8 cellular contexts compared by ENCODE assay signal in genomic region chr2:221517362-221518121, GRCh38. TPM values are rescaled to one million over a fixed set of nuclear protein-coding genes. Genes with fewer than 3 reads are reported as not detected.
DNase-seq lines count a peak whose midpoint lies in the region; ATAC-seq, FAIRE-seq and TF ChIP-seq lines count a peak whose summit lies in the region.

No MANE protein-coding gene starts in this region.

- no peak overlapping the region for H2AFZ ChIP-seq in smooth muscle cell (ENCODE audit: low read depth)

- peak; percentile 34 for DNase-seq in AG08396 (ENCODE audit: low spot score)
- peak; percentile 18 for DNase-seq in GM19239 (ENCODE audit: insufficient read length, low spot score)
- DNase-seq in activated CD4-positive, CD25-positive, alpha-beta regulatory T cell (lab: John Stamatoyannopoulos, UW), result peak; percentile 2 to 57 (median 32)
- DNase-seq in dedifferentiated amniotic fluid mesenchymal stem cell (ENCODE audit: extremely low spot score), result peak; percentile 74
- DNase-seq in smooth muscle cell (lab: John Stamatoyannopoulos, UW; ENCODE audit: unreplicated experiment), result no peak
- DNase-seq in NCI-H187 treated with DMSO at 0.1 percent for 48 hours (lab: John Stamatoyannopoulos, UW), result no peak
- no peak for DNase-seq in NCI-H2081 treated with DMSO at 0.1 percent for 48 hours (lab: John Stamatoyannopoulos, UW)

- no peak overlapping the region for H3K4me3 ChIP-seq in smooth muscle cell

- peak; percentile 83 for ATAC-seq in HG03175 (IDR thresholded peaks at IDR 0.05; ENCODE audit: unreplicated experiment)

- H3K36me3 ChIP-seq in smooth muscle cell (ENCODE audit: low read depth), result no peaks in the 10 kb centered on the region

- peak; percentile 84 for FAIRE-seq in GM19239 (lab: Jason Lieb, UNC)

- no peaks in the 10 kb centered on the region for H3K9me3 ChIP-seq in smooth muscle cell (replicated peaks; ENCODE audit: low read depth)

- H3K9ac ChIP-seq in smooth muscle cell (ENCODE audit: low read depth), result peak overlapping the region; percentile 80

- H3K4me2 ChIP-seq in smooth muscle cell, result peak overlapping the region; percentile 71

- WGBS in smooth muscle cell (ENCODE audit: low lambda C conversion rate), result 35% methylated on average over 9 of the region's 9 CpGs

- H4K20me1 ChIP-seq in smooth muscle cell (ENCODE audit: low read depth), result no peaks in the 10 kb centered on the region

- H3K27ac ChIP-seq in smooth muscle cell (ENCODE audit: low read depth), result peak overlapping the region; percentile 96

- peaks cover 36% of the 10 kb centered on the region for H3K4me1 ChIP-seq in smooth muscle cell (ENCODE audit: low read depth)

- peaks cover 8% of the 10 kb centered on the region for H3F3A ChIP-seq in smooth muscle cell (ENCODE audit: low read depth)

- no peaks in the 10 kb centered on the region for H3K79me2 ChIP-seq in smooth muscle cell (ENCODE audit: low read depth)

- TF ChIP-seq CTCF in smooth muscle cell (IDR thresholded peaks at IDR 0.05; ENCODE audit: borderline replicate concordance, insufficient read depth, poor library complexity, severe bottlenecking), result no peak

- peaks cover 3% of the 10 kb centered on the region for H3K27me3 ChIP-seq in smooth muscle cell (ENCODE audit: low read depth)

RNA-seq across cellular contexts. Expression of gene EPHA4, which starts 54.6 kb away (rescaled TPM):
- total RNA-seq in smooth muscle cell, result 34.1 and 48.3 TPM in 2 replicates
- polyA plus RNA-seq in smooth muscle cell, result 2.8 and 9.3 TPM in 2 replicates

Comparison
In these comparisons a context has a peak if more than half of its experiments do, and no peak if none do; other contexts are left out.
1. DNase-seq: peak in AG08396 (single experiment), GM19239 (single experiment), activated CD4-positive, CD25-positive, alpha-beta regulatory T cell (4 of 4) and dedifferentiated amniotic fluid mesenchymal stem cell (single experiment); none in smooth muscle cell (single experiment), NCI-H187 treated with DMSO at 0.1 percent for 48 hours (single experiment) and NCI-H2081 treated with DMSO at 0.1 percent for 48 hours (single experiment).